Comparison of ENCODE assay signal across 26 cellular contexts in the genomic region with DNA sequence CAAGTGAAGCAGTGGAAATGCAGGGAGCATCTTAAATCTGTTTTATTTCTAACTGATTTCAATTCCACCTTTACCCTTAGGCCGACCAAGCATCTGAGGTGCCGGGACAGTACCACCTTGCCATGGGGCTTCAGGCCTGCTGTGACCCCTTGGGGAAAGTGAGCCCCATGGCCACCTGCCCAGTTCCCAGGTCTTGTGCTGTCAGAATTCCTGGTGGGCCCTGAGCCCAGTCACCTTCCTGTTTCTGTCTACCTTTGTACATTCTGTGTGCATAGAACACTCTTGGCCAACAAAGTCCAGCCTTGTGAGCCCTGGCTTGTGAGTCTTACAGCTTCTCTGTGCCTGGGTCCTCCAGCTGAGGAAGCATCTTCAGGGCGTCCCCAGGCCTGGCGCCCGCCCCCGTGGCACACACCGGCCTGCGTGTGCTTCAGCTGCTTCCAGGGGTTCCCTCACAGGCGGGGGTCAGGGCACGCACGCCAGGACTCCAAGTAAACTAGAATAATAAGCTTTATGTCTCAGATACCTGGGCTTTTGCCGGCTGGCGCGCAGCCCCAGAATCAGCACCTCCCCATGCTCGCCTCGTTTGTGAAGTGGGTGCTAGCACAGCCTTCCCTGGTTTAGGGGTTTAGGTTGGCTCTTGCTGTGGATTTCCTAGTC.
"Had no signal": no experiment of that assay in that cellular context is flagged by ENCODE, and none has a peak within 500 bp of the region (broad histone marks: within the 10 kb centered on the region; RNA-seq: fewer than 3 reads in every experiment).

No MANE protein-coding gene starts in this region.

- ATAC-seq: activated CD4-positive, CD25-positive, alpha-beta regulatory T cell treated with anti-CD3 and anti-CD28 coated beads, Interleukin-2, amount 50 U/mL, for 24 hours; effector memory CD8-positive, alpha-beta T cell; foreskin keratinocyte; heart right ventricle; stimulated activated naive CD8-positive, alpha-beta T cell treated with anti-CD3 and anti-CD28 coated beads, Interleukin-15, Interleukin-2, amounts not matched to agents 100 U/mL and 50 U/mL, for 24 hours had no signal

- H3K27me3 ChIP-seq: foreskin keratinocyte, heart right ventricle, neutrophil, right atrium auricular region had no signal

- H3K27ac ChIP-seq: foreskin keratinocyte, neutrophil, parathyroid adenoma, WERI-Rb-1 had no signal

- H3K27ac Mint-ChIP-seq: activated naive CD4-positive, alpha-beta T cell treated with anti-CD3 and anti-CD28 coated beads, Interleukin-2, amount 10 ng/mL, durations not matched to agents 7 days and 5 days; activated naive CD8-positive, alpha-beta T cell treated with anti-CD3 and anti-CD28 coated beads, Interleukin-2, amount 10 ng/mL, durations not matched to agents 7 days and 5 days; activated T-helper 1 cell treated with anti-CD3 and anti-CD28 coated beads, Interleukin-12 subunit alpha, Interleukin-12 subunit beta, Interleukin-2, Interleukin-4 antibody, amounts not matched to agents 30 ng/mL and 10 ng/mL and 1 ng/mL, durations not matched to agents 14 hours and 24 hours and 36 hours; effector memory CD8-positive, alpha-beta T cell; nephron; T-helper 1 cell treated with Interleukin-12 subunit alpha and Interleukin-12 subunit beta and Interleukin-4 antibody, amounts not matched to agents 30 μg/mL and 1 μg/mL, for 36 hours had no signal

- H3K4me1 Mint-ChIP-seq: activated naive CD4-positive, alpha-beta T cell treated with anti-CD3 and anti-CD28 coated beads, Interleukin-2, amount 10 ng/mL, durations not matched to agents 7 days and 5 days; activated naive CD8-positive, alpha-beta T cell treated with anti-CD3 and anti-CD28 coated beads, Interleukin-2, amount 10 ng/mL, durations not matched to agents 7 days and 5 days had no signal

- H3K4me1 ChIP-seq: foreskin keratinocyte had no signal

- DNase-seq: activated CD4-positive, alpha-beta T cell treated with anti-CD3 and anti-CD28 coated beads for 48 hours; activated CD4-positive, alpha-beta T cell treated with anti-CD3 and anti-CD28 coated beads, Interleukin-2, amount 50 U/mL, for 48 hours; activated CD8-positive, alpha-beta memory T cell treated with anti-CD3 and anti-CD28 coated beads, Interleukin-2, amount 50 U/mL, for 4 hours; activated effector memory CD4-positive, alpha-beta T cell treated with anti-CD3 and anti-CD28 coated beads, Interleukin-2, amount 50 U/mL, for 16 hours; activated naive CD4-positive, alpha-beta T cell treated with anti-CD3 and anti-CD28 coated beads, Interleukin-2, amount 10 ng/mL, durations not matched to agents 7 days and 5 days; activated naive CD8-positive, alpha-beta T cell treated with anti-CD3 and anti-CD28 coated beads, Interleukin-2, amount 10 ng/mL, durations not matched to agents 7 days and 5 days; activated T-cell treated with anti-CD3 and anti-CD28 coated beads, Interleukin-2, amount 50 U/mL, for 1 hour; caudate nucleus; effector memory CD8-positive, alpha-beta T cell; foreskin keratinocyte; kidney glomerular epithelial cell; mammary epithelial cell; SK-N-SH; stimulated activated CD4-positive, alpha-beta T cell treated with anti-CD3 and anti-CD28 coated beads, Interleukin-2, amount 100 ng/mL, for 48 hours; stimulated activated naive CD8-positive, alpha-beta T cell treated with anti-CD3 and anti-CD28 coated beads, Interleukin-15, Interleukin-2, amounts not matched to agents 100 U/mL and 50 U/mL, for 24 hours; SW 1271; T-helper 9 cell had no signal

- H3K9me3 ChIP-seq: heart right ventricle, neutrophil, right atrium auricular region, SK-N-SH had no signal

- H3K9me3 Mint-ChIP-seq: activated naive CD4-positive, alpha-beta T cell treated with anti-CD3 and anti-CD28 coated beads, Interleukin-2, amount 10 ng/mL, durations not matched to agents 7 days and 5 days; activated naive CD8-positive, alpha-beta T cell treated with anti-CD3 and anti-CD28 coated beads, Interleukin-2, amount 10 ng/mL, durations not matched to agents 7 days and 5 days; activated T-helper 1 cell treated with anti-CD3 and anti-CD28 coated beads, Interleukin-12 subunit alpha, Interleukin-12 subunit beta, Interleukin-2, Interleukin-4 antibody, amounts not matched to agents 30 ng/mL and 10 ng/mL and 1 ng/mL, durations not matched to agents 14 hours and 24 hours and 36 hours; effector memory CD8-positive, alpha-beta T cell; nephron; T-helper 1 cell treated with Interleukin-12 subunit alpha and Interleukin-12 subunit beta and Interleukin-4 antibody, amounts not matched to agents 30 μg/mL and 1 μg/mL, for 36 hours had no signal

- H3K79me2 ChIP-seq: parathyroid adenoma had no signal

- H3K36me3 Mint-ChIP-seq: activated naive CD8-positive, alpha-beta T cell treated with anti-CD3 and anti-CD28 coated beads, Interleukin-2, amount 10 ng/mL, durations not matched to agents 7 days and 5 days had no signal

- H2AFZ ChIP-seq: parathyroid adenoma had no signal

- H3K4me3 Mint-ChIP-seq: activated naive CD4-positive, alpha-beta T cell treated with anti-CD3 and anti-CD28 coated beads, Interleukin-2, amount 10 ng/mL, durations not matched to agents 7 days and 5 days; activated naive CD8-positive, alpha-beta T cell treated with anti-CD3 and anti-CD28 coated beads, Interleukin-2, amount 10 ng/mL, durations not matched to agents 7 days and 5 days; activated T-helper 1 cell treated with anti-CD3 and anti-CD28 coated beads, Interleukin-12 subunit alpha, Interleukin-12 subunit beta, Interleukin-2, Interleukin-4 antibody, amounts not matched to agents 30 ng/mL and 10 ng/mL and 1 ng/mL, durations not matched to agents 14 hours and 24 hours and 36 hours; effector memory CD8-positive, alpha-beta T cell; nephron; T-helper 1 cell treated with Interleukin-12 subunit alpha and Interleukin-12 subunit beta and Interleukin-4 antibody, amounts not matched to agents 30 μg/mL and 1 μg/mL, for 36 hours had no signal

- H3K27me3 Mint-ChIP-seq: activated naive CD4-positive, alpha-beta T cell treated with anti-CD3 and anti-CD28 coated beads, Interleukin-2, amount 10 ng/mL, durations not matched to agents 7 days and 5 days; activated naive CD8-positive, alpha-beta T cell treated with anti-CD3 and anti-CD28 coated beads, Interleukin-2, amount 10 ng/mL, durations not matched to agents 7 days and 5 days; effector memory CD8-positive, alpha-beta T cell had no signal

- H3K4me3 ChIP-seq: heart right ventricle, right atrium auricular region had no signal

- H3K4me2 ChIP-seq: SK-N-SH had no signal
